8 cellular contexts compared by ENCODE assay signal in the genomic region with DNA sequence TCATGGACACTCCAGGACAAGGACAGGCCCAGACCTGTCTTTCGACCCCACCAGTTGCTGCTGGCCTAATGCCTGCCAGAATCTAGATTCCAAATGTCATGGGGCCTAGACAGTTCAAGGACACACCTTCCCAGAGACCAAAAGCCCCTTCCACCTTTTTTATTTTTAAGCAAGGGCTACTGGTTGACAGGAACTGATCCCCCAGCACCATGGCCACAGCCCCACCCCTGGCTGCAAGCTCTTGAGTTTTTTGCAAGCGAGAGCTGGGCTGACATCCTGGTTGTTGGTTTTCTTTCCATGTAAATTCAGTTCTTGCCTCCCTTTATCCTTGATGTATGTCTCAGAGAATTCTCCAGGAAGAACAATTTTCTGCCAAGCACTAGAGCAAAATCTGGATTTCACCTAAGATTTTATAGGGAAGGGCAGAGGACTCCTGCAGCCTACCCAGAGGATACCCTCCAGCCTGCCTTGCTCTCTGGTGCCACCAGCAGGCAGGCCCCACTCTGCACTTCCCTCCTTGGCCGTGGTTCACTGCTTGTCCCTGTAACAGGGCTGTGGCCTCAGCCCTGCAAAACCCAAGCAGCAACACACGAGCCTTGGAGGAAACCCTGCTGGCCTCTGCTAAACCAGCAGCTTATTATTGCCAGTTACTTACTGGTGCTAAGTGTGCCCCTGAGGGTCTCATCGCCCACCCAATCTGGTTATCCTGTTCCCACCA.
DNase-seq lines count a peak whose midpoint lies in the region; ATAC-seq and TF ChIP-seq lines count a peak whose summit lies in the region.

No MANE protein-coding gene starts in this region.

- no peaks in the 10 kb centered on the region for H3K4me1 ChIP-seq in trophoblast cell (ENCODE audit: control insufficient read depth in 1 of 2, insufficient read depth in 2 of 2, low read length in 2 of 2)

- no CpG with 5 or more reads among the region's 5 CpGs for WGBS in trophoblast cell (ENCODE audit: extremely low coverage, insufficient coverage, insufficient read length)

- peak in 1 of 2 donors; percentile 40 for ATAC-seq in activated T-cell treated with anti-CD3 and anti-CD28 coated beads, Interleukin-2, amount 50 U/mL, for 72 hours (replicated peaks in 1 of 2)
- ATAC-seq in activated T-cell treated with anti-CD3 and anti-CD28 coated beads, Interleukin-2, amount 50 U/mL, for 4 hours: no peak
- no peak for ATAC-seq in GM21526 (IDR thresholded peaks at IDR 0.05; ENCODE audit: low FRiP score, unreplicated experiment)
- ATAC-seq in activated naive CD4-positive, alpha-beta T cell treated with anti-CD3 and anti-CD28 coated beads, Interleukin-2, amount 50 U/mL, for 72 hours: no peak

- H3K79me1 ChIP-seq in trophoblast cell (ENCODE audit: low read length): no peaks in the 10 kb centered on the region

- no peaks in the 10 kb centered on the region for H3K9me3 Mint-ChIP-seq in activated T-cell treated with anti-CD3 and anti-CD28 coated beads, Interleukin-2, amount 50 U/mL, for 72 hours
- no peaks in the 10 kb centered on the region for H3K9me3 Mint-ChIP-seq in activated T-cell treated with anti-CD3 and anti-CD28 coated beads, Interleukin-2, amount 50 U/mL, for 4 hours
- H3K9me3 Mint-ChIP-seq in activated naive CD4-positive, alpha-beta T cell treated with anti-CD3 and anti-CD28 coated beads, Interleukin-2, amount 50 U/mL, for 72 hours: no peaks in the 10 kb centered on the region

- H3K79me2 ChIP-seq in trophoblast cell (ENCODE audit: control insufficient read depth, insufficient read depth, low read length, poor library complexity): no peaks in the 10 kb centered on the region

- H2BK120ac ChIP-seq in trophoblast cell (ENCODE audit: insufficient read depth, low read length, poor library complexity): no peak overlapping the region

- no peak overlapping the region for H4K8ac ChIP-seq in trophoblast cell (ENCODE audit: low read depth, low read length)

- H4K91ac ChIP-seq in trophoblast cell (ENCODE audit: low read depth, low read length): no peak overlapping the region

- H3K27ac ChIP-seq in trophoblast cell (ENCODE audit: low read depth, low read length): no peak overlapping the region

- H2BK12ac ChIP-seq in trophoblast cell (ENCODE audit: low read length): no peak overlapping the region

- H2BK5ac ChIP-seq in trophoblast cell (ENCODE audit: low read depth, low read length, poor library complexity): no peak overlapping the region

- TF ChIP-seq CTCF in fibroblast of villous mesenchyme (IDR thresholded peaks at IDR 0.05; ENCODE audit: insufficient read depth, low read depth, low read length): peak; percentile 95

- no peak overlapping the region for H3K9ac ChIP-seq in trophoblast cell (ENCODE audit: low read length)

- H3K4me2 ChIP-seq in trophoblast cell (ENCODE audit: low read length): no peak overlapping the region

- H3K18ac ChIP-seq in trophoblast cell (ENCODE audit: low read length): no peak overlapping the region

- no peak overlapping the region for H3K4ac ChIP-seq in trophoblast cell (ENCODE audit: low read depth, low read length)

- H4K12ac ChIP-seq in trophoblast cell (ENCODE audit: low read depth, low read length): no peak overlapping the region

- H3K36me3 Mint-ChIP-seq in activated T-cell treated with anti-CD3 and anti-CD28 coated beads, Interleukin-2, amount 50 U/mL, for 72 hours (ENCODE audit: insufficient read depth in 2 of 2): no peaks in the 10 kb centered on the region
- H3K36me3 Mint-ChIP-seq in activated T-cell treated with anti-CD3 and anti-CD28 coated beads, Interleukin-2, amount 50 U/mL, for 4 hours (ENCODE audit: insufficient read depth): no peaks in the 10 kb centered on the region
- H3K36me3 Mint-ChIP-seq in activated naive CD4-positive, alpha-beta T cell treated with anti-CD3 and anti-CD28 coated beads, Interleukin-2, amount 50 U/mL, for 72 hours: no peaks in the 10 kb centered on the region

- H3K23ac ChIP-seq in trophoblast cell (ENCODE audit: low read length): no peak overlapping the region

- no peak overlapping the region for H2AK5ac ChIP-seq in trophoblast cell (ENCODE audit: low read length)

- no peaks in the 10 kb centered on the region for H3K36me3 ChIP-seq in trophoblast cell (ENCODE audit: control insufficient read depth in 1 of 2, insufficient read depth in 2 of 2, low read length in 2 of 2)

- H3K4me3 Mint-ChIP-seq in activated T-cell treated with anti-CD3 and anti-CD28 coated beads, Interleukin-2, amount 50 U/mL, for 72 hours: no peak overlapping the region
- H3K4me3 Mint-ChIP-seq in activated T-cell treated with anti-CD3 and anti-CD28 coated beads, Interleukin-2, amount 50 U/mL, for 4 hours: no peak overlapping the region

- H3K27me3 ChIP-seq in trophoblast cell (ENCODE audit: insufficient read depth, low read length): no peaks in the 10 kb centered on the region

- H3K27ac Mint-ChIP-seq in activated T-cell treated with anti-CD3 and anti-CD28 coated beads, Interleukin-2, amount 50 U/mL, for 72 hours: no peak overlapping the region
- H3K27ac Mint-ChIP-seq in activated naive CD4-positive, alpha-beta T cell treated with anti-CD3 and anti-CD28 coated beads, Interleukin-2, amount 50 U/mL, for 72 hours: no peak overlapping the region

- H3K14ac ChIP-seq in trophoblast cell (ENCODE audit: low read length): no peak overlapping the region

- DNase-seq in activated T-cell treated with anti-CD3 and anti-CD28 coated beads, Interleukin-2, amount 50 U/mL, for 72 hours: peak; percentile 11 to 21
- DNase-seq in activated T-cell treated with anti-CD3 and anti-CD28 coated beads, Interleukin-2, amount 50 U/mL, for 4 hours: no peak
- DNase-seq in RPMI7951 (ENCODE audit: low read depth) (peak; percentile 72), fibroblast of villous mesenchyme (ENCODE audit: low read depth) (peak; percentile 69), trophoblast cell (peak; percentile 45 to 67), NCI-H345 treated with DMSO at 0.1 percent for 48 hours (lab: John Stamatoyannopoulos, UW; ENCODE audit: unreplicated experiment) (no peak)
- no peak for DNase-seq in activated naive CD4-positive, alpha-beta T cell treated with anti-CD3 and anti-CD28 coated beads, Interleukin-2, amount 50 U/mL, for 72 hours (ENCODE audit: low spot score in 2 of 2)

- peaks cover 2% of the 10 kb centered on the region for H3K9me3 ChIP-seq in trophoblast cell (ENCODE audit: insufficient read depth, low read depth, low read length)

- H3K4me3 ChIP-seq in fibroblast of villous mesenchyme (ENCODE audit: low read depth, low read length) (no peak overlapping the region), trophoblast cell (ENCODE audit: low read depth, low read length) (no peak overlapping the region)

- H3K4me1 Mint-ChIP-seq in activated T-cell treated with anti-CD3 and anti-CD28 coated beads, Interleukin-2, amount 50 U/mL, for 72 hours (ENCODE audit: low read depth): peaks cover 7% of the 10 kb centered on the region
- peaks cover 13% of the 10 kb centered on the region for H3K4me1 Mint-ChIP-seq in activated T-cell treated with anti-CD3 and anti-CD28 coated beads, Interleukin-2, amount 50 U/mL, for 4 hours (ENCODE audit: low read depth)

- no peaks in the 10 kb centered on the region for H3K27me3 Mint-ChIP-seq in activated T-cell treated with anti-CD3 and anti-CD28 coated beads, Interleukin-2, amount 50 U/mL, for 72 hours (ENCODE audit: low read depth)
- H3K27me3 Mint-ChIP-seq in activated T-cell treated with anti-CD3 and anti-CD28 coated beads, Interleukin-2, amount 50 U/mL, for 4 hours (ENCODE audit: low read depth): peaks cover 11% of the 10 kb centered on the region

- H2AFZ ChIP-seq in trophoblast cell (ENCODE audit: insufficient read depth, low read length, poor library complexity): no peak overlapping the region

Comparison
In these comparisons a context has a peak if more than half of its experiments do, and no peak if none do; other contexts are left out.
1. DNase-seq: peak in activated T-cell treated with anti-CD3 and anti-CD28 coated beads, Interleukin-2, amount 50 U/mL, for 72 hours (2 of 2), RPMI7951 (single experiment), fibroblast of villous mesenchyme (single experiment) and trophoblast cell (2 of 2); none in activated T-cell treated with anti-CD3 and anti-CD28 coated beads, Interleukin-2, amount 50 U/mL, for 4 hours (single experiment), NCI-H345 treated with DMSO at 0.1 percent for 48 hours (single experiment) and activated naive CD4-positive, alpha-beta T cell treated with anti-CD3 and anti-CD28 coated beads, Interleukin-2, amount 50 U/mL, for 72 hours (0 of 2).